Comparison of ENCODE assay signal across 1 cellular context in the genomic region with DNA sequence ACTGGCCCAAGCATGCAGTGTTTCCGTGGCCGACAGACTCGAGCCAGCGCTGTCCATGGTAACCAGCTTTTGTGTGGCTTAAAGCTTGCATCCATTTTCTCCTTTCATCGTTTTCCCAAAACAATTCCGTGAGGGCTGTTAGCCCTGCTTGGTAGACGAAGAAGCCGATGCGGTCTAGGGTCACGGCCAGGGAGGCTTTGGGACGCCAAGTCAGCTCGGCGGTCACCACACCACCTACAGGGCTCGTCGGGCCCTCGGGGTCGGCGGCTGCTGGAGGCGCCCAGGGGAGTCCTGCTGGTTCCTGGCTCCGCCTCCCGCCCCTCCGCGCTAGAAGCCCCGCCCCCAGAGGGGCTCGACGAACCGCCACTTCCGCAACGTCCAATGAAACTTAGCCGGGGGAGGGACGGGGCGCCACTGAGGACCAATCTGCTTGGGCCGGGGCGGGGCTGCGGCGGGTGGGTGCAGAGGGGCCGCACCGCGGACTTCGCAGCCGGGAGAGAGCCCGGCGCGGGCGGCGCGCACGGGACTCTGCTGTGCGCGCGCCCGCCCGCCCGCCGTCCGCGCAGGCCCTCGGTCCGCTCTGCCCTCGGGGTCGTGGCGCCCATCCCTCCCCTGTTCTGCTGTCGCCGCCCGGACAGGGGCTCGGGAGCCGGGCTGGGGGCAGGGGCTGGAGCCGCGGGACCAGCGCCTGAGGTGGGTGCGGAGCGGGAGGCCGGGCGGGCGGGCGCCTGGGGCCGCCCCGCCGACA.
TF ChIP-seq lines count a peak whose summit lies in the region.

A gene with protein sequence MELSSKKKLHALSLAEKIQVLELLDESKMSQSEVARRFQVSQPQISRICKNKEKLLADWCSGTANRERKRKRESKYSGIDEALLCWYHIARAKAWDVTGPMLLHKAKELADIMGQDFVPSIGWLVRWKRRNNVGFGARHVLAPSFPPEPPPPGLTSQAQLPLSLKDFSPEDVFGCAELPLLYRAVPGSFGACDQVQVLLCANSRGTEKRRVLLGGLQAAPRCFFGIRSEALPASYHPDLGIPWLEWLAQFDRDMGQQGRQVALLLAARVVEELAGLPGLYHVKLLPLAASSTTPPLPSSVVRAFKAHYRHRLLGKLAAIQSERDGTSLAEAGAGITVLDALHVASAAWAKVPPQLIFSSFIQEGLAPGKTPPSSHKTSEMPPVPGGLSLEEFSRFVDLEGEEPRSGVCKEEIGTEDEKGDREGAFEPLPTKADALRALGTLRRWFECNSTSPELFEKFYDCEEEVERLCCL (plus strand): TSS at position 487 of the 748 bp plus-strand sequence. CDS start 1,058 bp downstream, outside the sequence.

TF ChIP-seq in K562, 482 proteins besides CTCF, POLR2A, EP300 and RAD21 (continued from another document and continues in another):
- TF ChIP-seq GTF3C2 (IDR thresholded peaks at IDR 0.05; ENCODE audit: borderline replicate concordance, extremely low read depth, insufficient read length): no peak
- TF ChIP-seq E2F4 (CRISPR knock-in tag; IDR thresholded peaks at IDR 0.05; ENCODE audit: low read depth): no peak
- no peak for TF ChIP-seq MEIS2 (IDR thresholded peaks at IDR 0.05; ENCODE audit: partially characterized antibody)
- peak in 1 of 2 experiments; percentile 69; a peak in 2 of 4 replicates for TF ChIP-seq NRF1 (conservative IDR thresholded peaks at IDR 0.05 in 1 of 2, IDR thresholded peaks at IDR 0.05 in 1 of 2)
- no peak for TF ChIP-seq ZSCAN32 (CRISPR knock-in tag; IDR thresholded peaks at IDR 0.05)
- no peak for TF ChIP-seq RERE (CRISPR knock-in tag; IDR thresholded peaks at IDR 0.05; ENCODE audit: borderline replicate concordance)
- TF ChIP-seq, protein P1, sequence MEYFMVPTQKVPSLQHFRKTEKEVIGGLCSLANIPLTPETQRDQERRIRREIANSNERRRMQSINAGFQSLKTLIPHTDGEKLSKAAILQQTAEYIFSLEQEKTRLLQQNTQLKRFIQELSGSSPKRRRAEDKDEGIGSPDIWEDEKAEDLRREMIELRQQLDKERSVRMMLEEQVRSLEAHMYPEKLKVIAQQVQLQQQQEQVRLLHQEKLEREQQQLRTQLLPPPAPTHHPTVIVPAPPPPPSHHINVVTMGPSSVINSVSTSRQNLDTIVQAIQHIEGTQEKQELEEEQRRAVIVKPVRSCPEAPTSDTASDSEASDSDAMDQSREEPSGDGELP (CRISPR knock-in tag; IDR thresholded peaks at IDR 0.05; ENCODE audit: borderline replicate concordance): peak; percentile 75; the same call in 1 of the 2 replicates
- peak; percentile 69 for TF ChIP-seq RBM22 (IDR thresholded peaks at IDR 0.05; ENCODE audit: low read depth, low read length, poor library complexity, severe bottlenecking)
- no peak for TF ChIP-seq ZNF830 (CRISPR knock-in tag; IDR thresholded peaks at IDR 0.05)
- no peak for TF ChIP-seq SNRNP70 (optimal IDR thresholded peaks at IDR 0.05; ENCODE audit: low read depth, low read length)
- TF ChIP-seq L3MBTL2 (IDR thresholded peaks at IDR 0.05): peak; percentile 55; the same call in 1 of the 2 replicates
- peak; percentile 70; the same call in 1 of the 2 replicates for TF ChIP-seq VEZF1 (CRISPR knock-in tag; IDR thresholded peaks at IDR 0.05)
- TF ChIP-seq, protein P2, sequence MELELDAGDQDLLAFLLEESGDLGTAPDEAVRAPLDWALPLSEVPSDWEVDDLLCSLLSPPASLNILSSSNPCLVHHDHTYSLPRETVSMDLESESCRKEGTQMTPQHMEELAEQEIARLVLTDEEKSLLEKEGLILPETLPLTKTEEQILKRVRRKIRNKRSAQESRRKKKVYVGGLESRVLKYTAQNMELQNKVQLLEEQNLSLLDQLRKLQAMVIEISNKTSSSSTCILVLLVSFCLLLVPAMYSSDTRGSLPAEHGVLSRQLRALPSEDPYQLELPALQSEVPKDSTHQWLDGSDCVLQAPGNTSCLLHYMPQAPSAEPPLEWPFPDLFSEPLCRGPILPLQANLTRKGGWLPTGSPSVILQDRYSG (tag; conservative IDR thresholded peaks at IDR 0.05; ENCODE audit: low read depth): no peak
- TF ChIP-seq, protein P3, sequence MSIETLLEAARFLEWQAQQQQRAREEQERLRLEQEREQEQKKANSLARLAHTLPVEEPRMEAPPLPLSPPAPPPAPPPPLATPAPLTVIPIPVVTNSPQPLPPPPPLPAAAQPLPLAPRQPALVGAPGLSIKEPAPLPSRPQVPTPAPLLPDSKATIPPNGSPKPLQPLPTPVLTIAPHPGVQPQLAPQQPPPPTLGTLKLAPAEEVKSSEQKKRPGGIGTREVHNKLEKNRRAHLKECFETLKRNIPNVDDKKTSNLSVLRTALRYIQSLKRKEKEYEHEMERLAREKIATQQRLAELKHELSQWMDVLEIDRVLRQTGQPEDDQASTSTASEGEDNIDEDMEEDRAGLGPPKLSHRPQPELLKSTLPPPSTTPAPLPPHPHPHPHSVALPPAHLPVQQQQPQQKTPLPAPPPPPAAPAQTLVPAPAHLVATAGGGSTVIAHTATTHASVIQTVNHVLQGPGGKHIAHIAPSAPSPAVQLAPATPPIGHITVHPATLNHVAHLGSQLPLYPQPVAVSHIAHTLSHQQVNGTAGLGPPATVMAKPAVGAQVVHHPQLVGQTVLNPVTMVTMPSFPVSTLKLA (conservative IDR thresholded peaks at IDR 0.05): peak in 1 of 2 experiments; percentile 68; a peak in 3 of 4 replicates
- no peak for TF ChIP-seq ID3 (CRISPR knock-in tag; IDR thresholded peaks at IDR 0.05)
- TF ChIP-seq ID3 (tag; IDR thresholded peaks at IDR 0.05): no peak
- TF ChIP-seq NR3C1 (CRISPR knock-in tag; IDR thresholded peaks at IDR 0.05): 0 out of 2 replicates have a peak, but pooled peaks have one; percentile 36
- TF ChIP-seq CREM (IDR thresholded peaks at IDR 0.05; ENCODE audit: low read depth): peak; percentile 42; the same call in 1 of the 2 replicates
- TF ChIP-seq HMGN3 (IDR thresholded peaks at IDR 0.05; ENCODE audit: borderline replicate concordance, extremely low read depth, insufficient read length, low read depth, low read length): peak; percentile 39
- TF ChIP-seq ZNF449 (CRISPR knock-in tag; IDR thresholded peaks at IDR 0.05): no peak
- TF ChIP-seq E2F6 (IDR thresholded peaks at IDR 0.05; ENCODE audit: borderline replicate concordance in 1 of 2, extremely low read depth in 1 of 2, insufficient read depth in 1 of 2, insufficient read length in 1 of 2, low read depth in 1 of 2, low read length in 1 of 2, poor library complexity in 1 of 2, severe bottlenecking in 1 of 2): peak in 1 of 2 experiments; percentile 73
- peak in 1 of 2 experiments; percentile 70; a peak in 2 of 4 replicates for TF ChIP-seq HDAC1 (IDR thresholded peaks at IDR 0.05)
